ENCODE assay signal across 26 cellular contexts in genomic region chr12:24081581-24081980, GRCh38.
DNase-seq lines count a peak whose midpoint lies in the region; ATAC-seq and TF ChIP-seq lines count a peak whose summit lies in the region.
"Had no signal": no experiment of that assay in that cellular context is flagged by ENCODE, and none has a peak within 500 bp of the region (broad histone marks: within the 10 kb centered on the region; RNA-seq: fewer than 3 reads in every experiment).

No MANE protein-coding gene starts in this region.

- H3K4me3 ChIP-seq in mesodermal cell (ENCODE audit: extremely low read depth, insufficient read depth, low read length, poor library complexity, severe bottlenecking): no peak overlapping the region
- H3K4me3 ChIP-seq: SJCRH30 had no signal

- no peak overlapping the region for H3K27ac Mint-ChIP-seq in activated CD4-positive, alpha-beta T cell treated with anti-CD3 and anti-CD28 coated beads, Interleukin-2, amount 10 ng/mL, durations not matched to agents 24 days and 14 days
- no peak overlapping the region for H3K27ac Mint-ChIP-seq in type B pancreatic cell
- H3K27ac Mint-ChIP-seq: CD4-positive, alpha-beta memory T cell had no signal

- ATAC-seq in HG03095 (IDR thresholded peaks at IDR 0.05; ENCODE audit: unreplicated experiment): no peak
- ATAC-seq: PC-3, Right ventricle myocardium inferior had no signal

- no peaks in the 10 kb centered on the region for H3K36me3 Mint-ChIP-seq in activated CD4-positive, alpha-beta T cell treated with anti-CD3 and anti-CD28 coated beads, Interleukin-2, amount 10 ng/mL, durations not matched to agents 24 days and 14 days (ENCODE audit: low read depth)
- H3K36me3 Mint-ChIP-seq in type B pancreatic cell: no peaks in the 10 kb centered on the region
- H3K36me3 Mint-ChIP-seq: CD4-positive, alpha-beta memory T cell had no signal

- no peaks in the 10 kb centered on the region for H3K27me3 Mint-ChIP-seq in activated CD4-positive, alpha-beta T cell treated with anti-CD3 and anti-CD28 coated beads, Interleukin-2, amount 10 ng/mL, durations not matched to agents 24 days and 14 days
- peaks cover 5% of the 10 kb centered on the region for H3K27me3 Mint-ChIP-seq in type B pancreatic cell

- TF ChIP-seq CTCF in type B pancreatic cell (conservative IDR thresholded peaks at IDR 0.05): no peak

- no peaks in the 10 kb centered on the region for H3K9me3 Mint-ChIP-seq in activated CD4-positive, alpha-beta T cell treated with anti-CD3 and anti-CD28 coated beads, Interleukin-2, amount 10 ng/mL, durations not matched to agents 24 days and 14 days
- H3K9me3 Mint-ChIP-seq in type B pancreatic cell: no peaks in the 10 kb centered on the region

- no peaks in the 10 kb centered on the region for H3K36me3 ChIP-seq in mesodermal cell (ENCODE audit: control insufficient read depth, insufficient read depth, low read length)
- H3K36me3 ChIP-seq: SJCRH30 had no signal

- H3K9me3 ChIP-seq in mesodermal cell (ENCODE audit: control insufficient read depth, low read length): no peaks in the 10 kb centered on the region
- H3K9me3 ChIP-seq: SJCRH30 had no signal

- CTCF ChIA-PET in HEK293T (lab: Yijun Ruan, JAX): interaction anchor here (0.5 kb wide), 1 partner anchor 545 kb away, joined by 3 read pairs; no protein-coding TSS in a partner anchor

- H3K27ac ChIP-seq in mesodermal cell (ENCODE audit: low read depth, low read length, severe bottlenecking): peak overlapping the region; percentile 47
- H3K27ac ChIP-seq: SJCRH30 had no signal

- H3K4me3 Mint-ChIP-seq in activated CD4-positive, alpha-beta T cell treated with anti-CD3 and anti-CD28 coated beads, Interleukin-2, amount 10 ng/mL, durations not matched to agents 24 days and 14 days: no peak overlapping the region
- H3K4me3 Mint-ChIP-seq in type B pancreatic cell: no peak overlapping the region
- H3K4me3 Mint-ChIP-seq: CD4-positive, alpha-beta memory T cell had no signal

- POLR2A ChIA-PET in HEK293T (lab: Yijun Ruan, JAX): no interaction called here

- intact Hi-C loops in activated CD4-positive, alpha-beta T cell treated with anti-CD3 and anti-CD28 coated beads, Interleukin-2, amount 10 ng/mL, durations not matched to agents 24 days and 14 days (cut with micrococcal nuclease): no loop called here

- no peaks in the 10 kb centered on the region for H3K4me1 Mint-ChIP-seq in activated CD4-positive, alpha-beta T cell treated with anti-CD3 and anti-CD28 coated beads, Interleukin-2, amount 10 ng/mL, durations not matched to agents 24 days and 14 days
- H3K4me1 Mint-ChIP-seq in type B pancreatic cell (ENCODE audit: unreplicated experiment): no peaks in the 10 kb centered on the region
- H3K4me1 Mint-ChIP-seq: CD4-positive, alpha-beta memory T cell had no signal

- H3K4me1 ChIP-seq in mesodermal cell (ENCODE audit: control insufficient read depth, insufficient read depth, low read length, poor library complexity, severe bottlenecking): peaks cover 15% of the 10 kb centered on the region
- H3K4me1 ChIP-seq: SJCRH30 had no signal

- 51 to 66% methylated on average over 3 to 4 of the region's 6 CpGs for WGBS in mesodermal cell (ENCODE audit: insufficient coverage in 2 of 2), 2 experiments

- no peak for DNase-seq in HEK293T (ENCODE audit: extremely low spot score)
- peak; percentile 9 for DNase-seq in astrocyte of the hippocampus (ENCODE audit: low read depth, low spot score)
- DNase-seq in activated CD4-positive, alpha-beta T cell treated with anti-CD3 and anti-CD28 coated beads, Interleukin-2, amount 10 ng/mL, durations not matched to agents 24 days and 14 days: no peak
- no peak for DNase-seq in iPS-NIHi11 (ENCODE audit: low spot score)
- DNase-seq in type B pancreatic cell (ENCODE audit: extremely low spot score, unreplicated experiment): no peak
- DNase-seq: C1 segment of cervical spinal cord; Calu3; CD4-positive, alpha-beta memory T cell; DMS79 treated with DMSO at 0.1 percent for 48 hours; GF-D8; GOT3; HCEC 1CT; Kasumi-1; MV-4-11; NCI-H1105 treated with DMSO at 0.1 percent for 48 hours; NCI-H146; NCI-H2029 treated with DMSO at 0.1 percent for 48 hours; NCI-H446 treated with DMSO at 0.1 percent for 48 hours; NCI-H526; NCI-H82; NK-92 treated with Interleukin-12 subunit alpha and Interleukin-12 subunit beta, amount 100 ng/mL, for 24 hours; PC-3; SJCRH30 had no signal

TF ChIP-seq in HEK293T, 16 proteins besides CTCF, POLR2A, EP300 and RAD21:
- TF ChIP-seq HDGF (IDR thresholded peaks at IDR 0.05; ENCODE audit: borderline replicate concordance) (no peak), L3MBTL2 (conservative IDR thresholded peaks at IDR 0.05) (peak; percentile 34; the same call in 1 of the 2 replicates)
